In the genomic region with DNA sequence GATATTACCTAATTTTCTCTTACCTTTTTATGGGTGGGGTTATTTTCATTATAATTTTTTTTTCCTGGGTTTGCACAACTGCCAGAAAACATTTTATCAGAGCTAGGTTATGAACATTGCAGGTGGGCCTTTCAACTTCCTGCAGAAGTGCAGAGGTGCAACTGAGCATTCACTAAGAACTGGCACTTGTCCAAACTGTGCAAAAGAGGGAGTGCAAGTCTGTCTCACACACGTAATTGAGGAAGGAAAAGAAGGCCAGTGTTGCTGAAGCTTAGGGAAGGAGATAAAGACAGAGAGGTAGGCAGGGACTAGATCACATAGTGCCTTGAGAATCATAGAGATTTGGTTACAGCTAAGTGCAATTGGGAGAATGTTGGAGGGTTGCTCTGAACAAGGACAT, we compare ENCODE assay signal across 13 cellular contexts. TPM values are rescaled to one million over a fixed set of nuclear protein-coding genes. Genes with fewer than 3 reads are reported as not detected.
A peak's percentile ranks its signal among the peaks of the same experiment; 100 is the strongest.
DNase-seq lines count a peak whose midpoint lies in the region; ATAC-seq and TF ChIP-seq lines count a peak whose summit lies in the region.
"Had no signal": no experiment of that assay in that cellular context is flagged by ENCODE, and none has a peak within 500 bp of the region (broad histone marks: within the 10 kb centered on the region; RNA-seq: fewer than 3 reads in every experiment).

No MANE protein-coding gene starts in this region.

- peaks cover 32 to 72% (median 55%) of the 10 kb centered on the region in 4 donors for H3K4me1 Mint-ChIP-seq in CD4-positive, alpha-beta memory T cell

- no peak overlapping the region for H3K4me3 ChIP-seq in CD4-positive, alpha-beta memory T cell (ENCODE audit: low read length in 2 of 2)
- no peak overlapping the region for H3K4me3 ChIP-seq in Jurkat, Clone E6-1 (ENCODE audit: low read length)
- no peak overlapping the region for H3K4me3 ChIP-seq in RWPE2 (ENCODE audit: severe bottlenecking)
- H3K4me3 ChIP-seq in mucosa of rectum (ENCODE audit: low read length in 2 of 2): no peak overlapping the region
- H3K4me3 ChIP-seq: psoas muscle had no signal

- no peaks in the 10 kb centered on the region for H3K36me3 ChIP-seq in CD4-positive, alpha-beta memory T cell (ENCODE audit: insufficient read depth, low read length)
- H3K36me3 ChIP-seq in RWPE2 (ENCODE audit: low read depth) (no peaks in the 10 kb centered on the region), mucosa of rectum (ENCODE audit: control insufficient read depth in 2 of 2, insufficient read depth in 2 of 2, low read length in 2 of 2) (no peaks in the 10 kb centered on the region)

- H3K9ac ChIP-seq in mucosa of rectum (ENCODE audit: low read depth in 1 of 2, low read length in 2 of 2): no peak overlapping the region

- H3K9me3 ChIP-seq in CD4-positive, alpha-beta memory T cell (ENCODE audit: control insufficient read depth in 1 of 2, low read length in 2 of 2): no peaks in the 10 kb centered on the region
- no peaks in the 10 kb centered on the region for H3K9me3 ChIP-seq in RWPE2 (ENCODE audit: severe bottlenecking)
- peaks cover 0 to 1% of the 10 kb centered on the region in 2 donors for H3K9me3 ChIP-seq in mucosa of rectum (ENCODE audit: control insufficient read depth in 2 of 2, low read length in 2 of 2)
- H3K9me3 ChIP-seq: psoas muscle had no signal

- H3K36me3 Mint-ChIP-seq in CD4-positive, alpha-beta memory T cell: no peaks in the 10 kb centered on the region
- H3K36me3 Mint-ChIP-seq: stimulated activated effector memory CD8-positive, alpha-beta T cell treated with anti-CD3 and anti-CD28 coated beads, Interleukin-12 subunit alpha, Interleukin-12 subunit beta, amount 100 ng/mL, for 72 hours had no signal

- no peak for ATAC-seq in RWPE2 (ENCODE audit: low read depth)
- ATAC-seq in HG03521 (IDR thresholded peaks at IDR 0.05; ENCODE audit: unreplicated experiment): no peak
- ATAC-seq: psoas muscle; stimulated activated effector memory CD8-positive, alpha-beta T cell treated with anti-CD3 and anti-CD28 coated beads, Interleukin-12 subunit alpha, Interleukin-12 subunit beta, amount 100 ng/mL, for 72 hours had no signal

- peaks cover 36% of the 10 kb centered on the region for H3K4me1 ChIP-seq in CD4-positive, alpha-beta memory T cell (ENCODE audit: insufficient read depth, low read length)
- H3K4me1 ChIP-seq in RWPE2 (ENCODE audit: insufficient read depth, poor library complexity, severe bottlenecking) (peaks cover 38% of the 10 kb centered on the region), mucosa of rectum (ENCODE audit: control insufficient read depth in 2 of 2, insufficient read depth in 2 of 2, low read length in 2 of 2) (peaks cover 0 to 13% of the 10 kb centered on the region in 2 donors)
- H3K4me1 ChIP-seq: psoas muscle had no signal

- no peaks in the 10 kb centered on the region for H3K27me3 Mint-ChIP-seq in CD4-positive, alpha-beta memory T cell

- CTCF ChIA-PET in CD4-positive, alpha-beta memory T cell (lab: Charles Lee; ENCODE audit: partially characterized antibody): interaction anchor here (1.5 kb wide), 1 partner anchor 317 kb away, joined by 3 read pairs; no protein-coding TSS in a partner anchor

- H3K27me3 ChIP-seq in CD4-positive, alpha-beta memory T cell (ENCODE audit: insufficient read depth, low read length): no peaks in the 10 kb centered on the region
- no peaks in the 10 kb centered on the region for H3K27me3 ChIP-seq in RWPE2 (ENCODE audit: insufficient read depth, poor library complexity, severe bottlenecking)
- no peaks in the 10 kb centered on the region for H3K27me3 ChIP-seq in mucosa of rectum (ENCODE audit: control insufficient read depth in 2 of 2, insufficient read depth in 2 of 2, low read length in 2 of 2)

- TF ChIP-seq CTCF in RWPE2 (IDR thresholded peaks at IDR 0.05; ENCODE audit: poor library complexity, severe bottlenecking): no peak

- intact Hi-C loops in CD4-positive, alpha-beta memory T cell (cut with micrococcal nuclease): no loop called here

- peak in 1 of 5 donors; percentile 25 for DNase-seq in CD4-positive, alpha-beta memory T cell
- DNase-seq in Jurkat, Clone E6-1 (ENCODE audit: low read depth, low spot score): peak; percentile 73
- DNase-seq in RWPE2 (ENCODE audit: low spot score) (no peak), COR-L47 (lab: John Stamatoyannopoulos, UW) (no peak), SHP77 (lab: John Stamatoyannopoulos, UW) (no peak)
- DNase-seq in stimulated activated CD4-positive, alpha-beta T cell treated with anti-CD3 and anti-CD28 coated beads, Interleukin-4, amount 100 ng/mL, for 4 hours: no peak
- DNase-seq: NCI-H2227 treated with DMSO at 0.1 percent for 48 hours; psoas muscle; SHP77 treated with DMSO at 0.1 percent for 48 hours; stimulated activated CD4-positive, alpha-beta T cell treated with anti-CD3 and anti-CD28 coated beads, Interleukin-1b, Interleukin-23, amount 100 ng/mL, for 48 hours had no signal

- H3K4me3 Mint-ChIP-seq in CD4-positive, alpha-beta memory T cell: peak overlapping the region in 4 of 8 donors; percentile 0 to 68 (median 42)
- H3K4me3 Mint-ChIP-seq: stimulated activated effector memory CD8-positive, alpha-beta T cell treated with anti-CD3 and anti-CD28 coated beads, Interleukin-12 subunit alpha, Interleukin-12 subunit beta, amount 100 ng/mL, for 72 hours had no signal

- H3K9me3 Mint-ChIP-seq in CD4-positive, alpha-beta memory T cell: peaks cover 0 to 2% (median 0%) of the 10 kb centered on the region in 8 donors
- H3K9me3 Mint-ChIP-seq: stimulated activated effector memory CD8-positive, alpha-beta T cell treated with anti-CD3 and anti-CD28 coated beads, Interleukin-12 subunit alpha, Interleukin-12 subunit beta, amount 100 ng/mL, for 72 hours had no signal

- peak overlapping the region in 6 of 7 donors; percentile 6 to 92 (median 55) for H3K27ac Mint-ChIP-seq in CD4-positive, alpha-beta memory T cell
- H3K27ac Mint-ChIP-seq: stimulated activated effector memory CD8-positive, alpha-beta T cell treated with anti-CD3 and anti-CD28 coated beads, Interleukin-12 subunit alpha, Interleukin-12 subunit beta, amount 100 ng/mL, for 72 hours had no signal

- POLR2A ChIA-PET in CD4-positive, alpha-beta memory T cell (lab: Charles Lee; ENCODE audit: partially characterized antibody): interaction anchor here (0.6 to 1.4 kb wide), 5 partner anchors 9 to 153 kb away, joined by 3 to 10 read pairs (median 5); a partner anchor contains a TSS

- H3K27ac ChIP-seq in CD4-positive, alpha-beta memory T cell (ENCODE audit: low read depth, low read length): no peak overlapping the region
- H3K27ac ChIP-seq in RWPE2 (ENCODE audit: poor library complexity, severe bottlenecking): peak overlapping the region; percentile 45
- peak overlapping the region; percentile 54 to 76 for H3K27ac ChIP-seq in mucosa of rectum (ENCODE audit: low read depth in 2 of 2, low read length in 2 of 2)
- H3K27ac ChIP-seq: psoas muscle had no signal

RNA-seq across cellular contexts. Expression of a gene that starts 14.1 kb away (rescaled TPM):
- total RNA-seq in CD4-positive, alpha-beta memory T cell: 10 to 100 TPM; 15.3 to 18.4 TPM
- polyA plus RNA-seq in CD4-positive, alpha-beta memory T cell: 10 to 100 TPM in 1 of 2 donors, 1 to 10 TPM in 1; 9.6 to 14.4 TPM
- polyA plus RNA-seq in Jurkat, Clone E6-1 (2012; ENCODE audit: insufficient read depth, insufficient read length): not detected
